ENCODE assay signal across 10 cellular contexts in the genomic region with DNA sequence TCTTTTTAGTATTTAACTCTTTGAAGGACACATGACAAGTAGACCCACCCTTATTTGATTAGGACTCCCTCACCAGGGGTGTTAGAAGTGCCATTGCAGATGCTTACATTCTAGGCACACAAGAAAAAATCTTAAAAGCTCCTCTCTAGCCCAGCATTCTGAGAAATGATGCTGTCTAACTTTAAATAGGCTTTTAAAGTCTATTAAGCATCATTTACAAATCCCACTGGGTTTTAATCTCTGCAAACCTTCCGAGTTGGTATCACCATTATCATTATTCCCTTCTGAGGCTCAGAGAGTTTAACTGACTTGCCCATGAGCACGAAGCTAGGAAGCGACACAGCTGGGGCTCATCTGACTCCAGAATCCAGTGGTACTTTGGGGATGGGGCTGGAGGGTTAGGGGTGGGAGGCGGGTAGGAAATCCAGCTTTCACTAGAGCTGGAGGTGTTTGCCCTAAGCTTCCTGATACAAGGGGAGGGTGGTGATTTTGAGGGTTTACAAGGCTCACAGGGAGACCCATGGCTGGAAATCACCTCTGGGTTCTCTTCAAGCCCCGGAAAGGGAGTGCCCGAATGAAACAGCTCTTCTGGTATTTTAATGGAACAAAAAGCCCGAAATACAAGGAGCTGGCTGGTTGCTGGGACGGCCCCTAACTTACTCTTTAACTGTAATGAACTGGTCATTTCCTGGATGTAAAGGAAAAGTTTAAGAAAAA.
DNase-seq lines count a peak whose midpoint lies in the region; ATAC-seq and TF ChIP-seq lines count a peak whose summit lies in the region.
"Had no signal": no experiment of that assay in that cellular context is flagged by ENCODE, and none has a peak within 500 bp of the region (broad histone marks: within the 10 kb centered on the region; RNA-seq: fewer than 3 reads in every experiment).

No MANE protein-coding gene starts in this region.

- H3K27me3 ChIP-seq in left lung (no peaks in the 10 kb centered on the region), brain microvascular endothelial cell (replicated peaks) (no peaks in the 10 kb centered on the region)

- TF ChIP-seq CTCF in left lung (IDR thresholded peaks at IDR 0.05) (no peak), brain microvascular endothelial cell (IDR thresholded peaks at IDR 0.05; ENCODE audit: low read depth, low read length, missing control alignments) (no peak)

- in situ Hi-C loops in brain microvascular endothelial cell (cut with HindIII; ENCODE audit: low pct_ligation_motif_present, low sequenced_read_pairs), result no loop called here

- H3K36me3 ChIP-seq in left lung, result no peaks in the 10 kb centered on the region
- H3K36me3 ChIP-seq in brain microvascular endothelial cell (replicated peaks), result no peaks in the 10 kb centered on the region

- ATAC-seq in left lung, result peak; percentile 37
- no peak for ATAC-seq in HG03139 (IDR thresholded peaks at IDR 0.05; ENCODE audit: unreplicated experiment)

- DNase-seq in stimulated activated CD4-positive, alpha-beta T cell treated with anti-CD3 and anti-CD28 coated beads, Interleukin-15, amount 100 ng/mL, for 24 hours, result peak; percentile 48
- DNase-seq in stimulated activated CD4-positive, alpha-beta T cell treated with anti-CD3 and anti-CD28 coated beads, Interleukin-2, amount 100 ng/mL, for 48 hours, result no peak
- DNase-seq in activated CD4-positive, alpha-beta memory T cell treated with anti-CD3 and anti-CD28 coated beads for 36 hours, result peak; percentile 50
- DNase-seq in left lung, result no peak
- no peak for DNase-seq in HEK293T (ENCODE audit: extremely low spot score)
- DNase-seq in brain microvascular endothelial cell, result no peak
- no peak for DNase-seq in dedifferentiated amniotic fluid mesenchymal stem cell (ENCODE audit: extremely low spot score)
- DNase-seq: endodermal cell, Kasumi-1 had no signal

- peaks cover 45% of the 10 kb centered on the region for H3K4me1 Mint-ChIP-seq in activated CD4-positive, alpha-beta memory T cell treated with anti-CD3 and anti-CD28 coated beads for 36 hours (ENCODE audit: low read depth)

- no peak overlapping the region for H3K4me3 Mint-ChIP-seq in activated CD4-positive, alpha-beta memory T cell treated with anti-CD3 and anti-CD28 coated beads for 36 hours

- no peaks in the 10 kb centered on the region for H3K9me3 Mint-ChIP-seq in activated CD4-positive, alpha-beta memory T cell treated with anti-CD3 and anti-CD28 coated beads for 36 hours
- H3K9me3 Mint-ChIP-seq: endodermal cell had no signal

- H3K4me1 ChIP-seq in left lung, result peaks cover 0 to 8% of the 10 kb centered on the region in 2 donors

- H3K9me3 ChIP-seq in left lung, result no peaks in the 10 kb centered on the region

- no peaks in the 10 kb centered on the region for H3K36me3 Mint-ChIP-seq in activated CD4-positive, alpha-beta memory T cell treated with anti-CD3 and anti-CD28 coated beads for 36 hours

- CTCF ChIA-PET in activated CD4-positive, alpha-beta memory T cell treated with anti-CD3 and anti-CD28 coated beads for 36 hours (lab: Charles Lee), result interaction anchor here (1.2 kb wide), 1 partner anchor 18 kb away, joined by 3 read pairs; no protein-coding TSS in a partner anchor
- CTCF ChIA-PET in HEK293T (lab: Yijun Ruan, JAX), result no interaction called here

- peak overlapping the region; percentile 87 for H3K27ac Mint-ChIP-seq in activated CD4-positive, alpha-beta memory T cell treated with anti-CD3 and anti-CD28 coated beads for 36 hours

- intact Hi-C loops in activated CD4-positive, alpha-beta memory T cell treated with anti-CD3 and anti-CD28 coated beads for 36 hours (cut with micrococcal nuclease), result loop anchor here (1.0 to 5.0 kb wide), 6 partner anchors 12 to 109 kb away; a partner anchor contains a TSS
- intact Hi-C loops in left lung (cut with DNase I), result no loop called here

- POLR2A ChIA-PET in activated CD4-positive, alpha-beta memory T cell treated with anti-CD3 and anti-CD28 coated beads for 36 hours (lab: Charles Lee), result interaction anchor here (0.7 to 2.1 kb wide), 7 partner anchors 8 to 133 kb away, joined by 3 to 7 read pairs (median 4); no protein-coding TSS in a partner anchor
- POLR2A ChIA-PET in HEK293T (lab: Yijun Ruan, JAX), result no interaction called here

- H3K4me3 ChIP-seq in left lung (no peak overlapping the region), brain microvascular endothelial cell (ENCODE audit: low read depth, low read length) (no peak overlapping the region)

- H3K27me3 Mint-ChIP-seq in activated CD4-positive, alpha-beta memory T cell treated with anti-CD3 and anti-CD28 coated beads for 36 hours, result no peaks in the 10 kb centered on the region

- peak overlapping the region; percentile 7 to 30 for H3K27ac ChIP-seq in left lung
- H3K27ac ChIP-seq in brain microvascular endothelial cell, result no peak overlapping the region

TF ChIP-seq in HEK293T, 16 proteins besides CTCF, POLR2A, EP300 and RAD21:
- TF ChIP-seq FOXK2 (IDR thresholded peaks at IDR 0.05) (no peak), NFRKB (IDR thresholded peaks at IDR 0.05) (no peak), SP1 (IDR thresholded peaks at IDR 0.05) (no peak), LEF1 (IDR thresholded peaks at IDR 0.05; ENCODE audit: borderline replicate concordance) (no peak), TARDBP (IDR thresholded peaks at IDR 0.05) (no peak), L3MBTL2 (conservative IDR thresholded peaks at IDR 0.05) (no peak)

Comparison
In these comparisons a context has a peak if more than half of its experiments do, and no peak if none do; other contexts are left out.
1. DNase-seq: peak in stimulated activated CD4-positive, alpha-beta T cell treated with anti-CD3 and anti-CD28 coated beads, Interleukin-15, amount 100 ng/mL, for 24 hours (single experiment) and activated CD4-positive, alpha-beta memory T cell treated with anti-CD3 and anti-CD28 coated beads for 36 hours (single experiment); none in stimulated activated CD4-positive, alpha-beta T cell treated with anti-CD3 and anti-CD28 coated beads, Interleukin-2, amount 100 ng/mL, for 48 hours (0 of 2), left lung (0 of 2), HEK293T (single experiment), brain microvascular endothelial cell (single experiment) and dedifferentiated amniotic fluid mesenchymal stem cell (single experiment).